In genomic region chr12:32273063-32273521, GRCh38 we compare ENCODE assay signal across 8 cellular contexts.
DNase-seq lines count a peak whose midpoint lies in the region; ATAC-seq and TF ChIP-seq lines count a peak whose summit lies in the region.

No MANE protein-coding gene starts in this region.

- H3K4me2 ChIP-seq in fibroblast of lung (ENCODE audit: extremely low read depth, insufficient read depth, low read length): peak overlapping the region; percentile 32

- no peaks in the 10 kb centered on the region for H3K9me3 ChIP-seq in fibroblast of lung (ENCODE audit: control insufficient read depth, insufficient read depth, low read depth, low read length)
- no peaks in the 10 kb centered on the region for H3K9me3 ChIP-seq in Peyer's patch
- H3K9me3 ChIP-seq in left lung: no peaks in the 10 kb centered on the region

- no peak for TF ChIP-seq CTCF in fibroblast of lung (conservative IDR thresholded peaks at IDR 0.05 in 1 of 2, IDR thresholded peaks at IDR 0.05 in 1 of 2; ENCODE audit: low read depth in 1 of 2, low read length in 2 of 2)
- TF ChIP-seq CTCF in Peyer's patch (IDR thresholded peaks at IDR 0.05): no peak
- no peak for TF ChIP-seq CTCF in left lung (IDR thresholded peaks at IDR 0.05)

- DNase-seq in ELR (ENCODE audit: low read depth) (peak; percentile 15), fibroblast of lung (ENCODE audit: low read depth in 2 of 2) (peak; percentile 37 to 56), Peyer's patch (no peak), left lung (no peak), hippocampal formation (lab: John Stamatoyannopoulos, UW) (no peak)
- no peak for DNase-seq in activated CD4-positive, CD25-positive, alpha-beta regulatory T cell (lab: John Stamatoyannopoulos, UW)

- H3K4me3 ChIP-seq in fibroblast of lung (replicated peaks in 1 of 4; ENCODE audit: control extremely low read depth in 1 of 4, insufficient read depth in 1 of 4, low read depth in 3 of 4, low read length in 4 of 4): no peak overlapping the region
- H3K4me3 ChIP-seq in Peyer's patch: no peak overlapping the region
- no peak overlapping the region for H3K4me3 ChIP-seq in left lung

- H3K9ac ChIP-seq in fibroblast of lung (ENCODE audit: insufficient read depth, low read length): no peak overlapping the region

- H3K27me3 ChIP-seq in fibroblast of lung (ENCODE audit: control insufficient read depth, insufficient read depth, low read length) (no peaks in the 10 kb centered on the region), Peyer's patch (no peaks in the 10 kb centered on the region), left lung (no peaks in the 10 kb centered on the region)

- no peaks in the 10 kb centered on the region for H4K20me1 ChIP-seq in fibroblast of lung (ENCODE audit: control insufficient read depth, extremely low read depth, insufficient read depth, low read length)

- H3K36me3 ChIP-seq in fibroblast of lung (ENCODE audit: control insufficient read depth, insufficient read depth, low read length): no peaks in the 10 kb centered on the region
- H3K36me3 ChIP-seq in Peyer's patch: no peaks in the 10 kb centered on the region
- no peaks in the 10 kb centered on the region for H3K36me3 ChIP-seq in left lung

- H2AFZ ChIP-seq in fibroblast of lung (ENCODE audit: low read length): no peak overlapping the region

- no peaks in the 10 kb centered on the region for H3K79me2 ChIP-seq in fibroblast of lung (ENCODE audit: control insufficient read depth, insufficient read depth, low read length)

- peaks cover 6% of the 10 kb centered on the region for H3K4me1 ChIP-seq in fibroblast of lung (ENCODE audit: control insufficient read depth, extremely low read depth, insufficient read depth, low read length)
- H3K4me1 ChIP-seq in Peyer's patch: peaks cover 0 to 7% (median 0%) of the 10 kb centered on the region in 4 donors
- H3K4me1 ChIP-seq in left lung: no peaks in the 10 kb centered on the region

- peak; percentile 59 for ATAC-seq in GM21381 (IDR thresholded peaks at IDR 0.05; ENCODE audit: unreplicated experiment)
- peak; percentile 75 for ATAC-seq in HG03520 (IDR thresholded peaks at IDR 0.05; ENCODE audit: unreplicated experiment)
- ATAC-seq in left lung: no peak

- TF ChIP-seq POLR2A in Peyer's patch (IDR thresholded peaks at IDR 0.05): no peak

- intact Hi-C loops in left lung (cut with DNase I): no loop called here

- no peak overlapping the region for H3K27ac ChIP-seq in fibroblast of lung (ENCODE audit: insufficient read depth, low read length)
- peak overlapping the region in 2 of 4 donors; percentile 52 to 69 for H3K27ac ChIP-seq in Peyer's patch
- no peak overlapping the region for H3K27ac ChIP-seq in left lung

Comparison
In these comparisons a context has a peak if more than half of its experiments do, and no peak if none do; other contexts are left out.
1. DNase-seq: peak in ELR (single experiment) and fibroblast of lung (2 of 2); none in Peyer's patch (0 of 3), left lung (0 of 2), hippocampal formation (0 of 2) and activated CD4-positive, CD25-positive, alpha-beta regulatory T cell (0 of 4).